19 cellular contexts compared by ENCODE assay signal in genomic region chr15:25134546-25134945, GRCh38.
DNase-seq lines count a peak whose midpoint lies in the region; ATAC-seq, FAIRE-seq and TF ChIP-seq lines count a peak whose summit lies in the region.
"Had no signal": no experiment of that assay in that cellular context is flagged by ENCODE, and none has a peak within 500 bp of the region (broad histone marks: within the 10 kb centered on the region; RNA-seq: fewer than 3 reads in every experiment).

No MANE protein-coding gene starts in this region.

- DNase-seq in NB4 (ENCODE audit: low read depth) (peak; percentile 1), endodermal cell (no peak), mesothelial cell of epicardium (ENCODE audit: low spot score in 2 of 2, unreplicated experiment in 2 of 2) (no peak), NCI-H2081 treated with DMSO at 0.1 percent for 48 hours (lab: John Stamatoyannopoulos, UW) (no peak), SW480 (ENCODE audit: low spot score) (no peak), H54 (ENCODE audit: insufficient read length, low spot score) (no peak)
- DNase-seq: activated naive CD4-positive, alpha-beta T cell treated with anti-CD3 and anti-CD28 coated beads, Interleukin-2, amount 50 U/mL, for 16 hours; colonic mucosa; NCI-H1436 treated with DMSO at 0.1 percent for 48 hours; NCI-H774; retina; SJCRH30; stimulated activated CD4-positive, alpha-beta T cell treated with anti-CD3 and anti-CD28 coated beads, Interleukin-4, amount 100 ng/mL, for 4 hours had no signal

- H3K27ac Mint-ChIP-seq in endodermal cell (no peak overlapping the region), mesothelial cell of epicardium (peak overlapping the region; percentile 71)
- H3K27ac Mint-ChIP-seq: stimulated activated memory B cell treated with anti-CD40 and anti-IgM and Interleukin-4, amounts not matched to agents 10 μg/mL and 1 μg/mL and 100 μg/mL, for 72 hours had no signal

- H3K36me3 Mint-ChIP-seq in endodermal cell (ENCODE audit: low read depth) (peaks cover 3% of the 10 kb centered on the region), mesothelial cell of epicardium (peaks cover 3% of the 10 kb centered on the region)

- TF ChIP-seq POLR2A in NB4 (IDR thresholded peaks at IDR 0.05; ENCODE audit: extremely low read depth, insufficient read length) (no peak), H54 (IDR thresholded peaks at IDR 0.05; ENCODE audit: low read depth, low read length) (no peak)

- H3K4me1 Mint-ChIP-seq in endodermal cell: peaks cover 9% of the 10 kb centered on the region
- peaks cover 14% of the 10 kb centered on the region for H3K4me1 Mint-ChIP-seq in mesothelial cell of epicardium
- H3K4me1 Mint-ChIP-seq: stimulated activated memory B cell treated with anti-CD40 and anti-IgM and Interleukin-4, amounts not matched to agents 10 μg/mL and 1 μg/mL and 100 μg/mL, for 72 hours had no signal

- no peak overlapping the region for H3K4me3 ChIP-seq in DOHH2 (ENCODE audit: low read length)
- H3K4me3 ChIP-seq in NB4 (ENCODE audit: low read depth, low read length): no peak overlapping the region
- H3K4me3 ChIP-seq in endodermal cell (ENCODE audit: low read length): no peak overlapping the region
- H3K4me3 ChIP-seq: BLaER1, colonic mucosa, SJCRH30 had no signal

- H3K4me3 Mint-ChIP-seq in endodermal cell: no peak overlapping the region
- H3K4me3 Mint-ChIP-seq in mesothelial cell of epicardium: no peak overlapping the region
- H3K4me3 Mint-ChIP-seq: stimulated activated memory B cell treated with anti-CD40 and anti-IgM and Interleukin-4, amounts not matched to agents 10 μg/mL and 1 μg/mL and 100 μg/mL, for 72 hours had no signal

- no peak overlapping the region for H3K4me2 ChIP-seq in DOHH2 (ENCODE audit: low read length)
- H3K4me2 ChIP-seq: BLaER1 had no signal

- H3K9me2 ChIP-seq in DOHH2 (replicated peaks; ENCODE audit: control insufficient read depth, low read length): no peaks in the 10 kb centered on the region

- H3K9ac ChIP-seq in endodermal cell (ENCODE audit: extremely low read depth, low read length, poor library complexity, severe bottlenecking): no peak overlapping the region
- H3K9ac ChIP-seq: BLaER1 had no signal

- TF ChIP-seq CTCF in DOHH2 (IDR thresholded peaks at IDR 0.05; ENCODE audit: low read depth, low read length, poor library complexity, severe bottlenecking) (peak; percentile 39), NB4 (IDR thresholded peaks at IDR 0.05; ENCODE audit: low read depth, low read length) (no peak), endodermal cell (conservative IDR thresholded peaks at IDR 0.05) (peak; percentile 62), mesothelial cell of epicardium (IDR thresholded peaks at IDR 0.05; ENCODE audit: unreplicated experiment) (peak; percentile 29)

- H4K20me1 ChIP-seq in DOHH2 (ENCODE audit: control insufficient read depth, insufficient read depth, low read depth, low read length): no peaks in the 10 kb centered on the region
- H4K20me1 ChIP-seq: BLaER1 had no signal

- FAIRE-seq in H54 (lab: Jason Lieb, UNC): no peak
- FAIRE-seq: keratinocyte had no signal

- H3K79me2 ChIP-seq in DOHH2 (ENCODE audit: control insufficient read depth, low read length): no peaks in the 10 kb centered on the region

- WGBS in endodermal cell (ENCODE audit: insufficient coverage in 1 of 2, insufficient read length in 1 of 2), 2 experiments: 46% methylated on average over 2 of the region's 2 CpGs; no CpG with 5 or more reads in 1 of the 2 experiments

- no peaks in the 10 kb centered on the region for H3K4me1 ChIP-seq in DOHH2 (ENCODE audit: control insufficient read depth, low read length)
- no peaks in the 10 kb centered on the region for H3K4me1 ChIP-seq in endodermal cell (ENCODE audit: control insufficient read depth, insufficient read depth, low read length)
- H3K4me1 ChIP-seq: BLaER1, colonic mucosa, foreskin keratinocyte, SJCRH30 had no signal

- H3K9me3 ChIP-seq in DOHH2 (ENCODE audit: control insufficient read depth, insufficient read depth, low read length) (no peaks in the 10 kb centered on the region), endodermal cell (ENCODE audit: control insufficient read depth, low read length) (peaks cover 7% of the 10 kb centered on the region)
- H3K9me3 ChIP-seq: SJCRH30 had no signal

- H3K27me3 ChIP-seq in DOHH2 (ENCODE audit: control insufficient read depth, low read length) (no peaks in the 10 kb centered on the region), endodermal cell (ENCODE audit: control insufficient read depth, insufficient read depth, low read length, poor library complexity, severe bottlenecking) (no peaks in the 10 kb centered on the region)
- H3K27me3 ChIP-seq: BLaER1, colonic mucosa, foreskin keratinocyte, SJCRH30 had no signal

- no peak for ATAC-seq in GM19324 (IDR thresholded peaks at IDR 0.05; ENCODE audit: low FRiP score, unreplicated experiment)
- ATAC-seq: foreskin keratinocyte; stimulated activated memory B cell treated with anti-CD40 and anti-IgM and Interleukin-4, amounts not matched to agents 10 μg/mL and 1 μg/mL and 100 μg/mL, for 72 hours had no signal

- H3K36me3 ChIP-seq in DOHH2 (ENCODE audit: control insufficient read depth, low read length) (no peaks in the 10 kb centered on the region), endodermal cell (ENCODE audit: control insufficient read depth, insufficient read depth, low read length) (peaks cover 6% of the 10 kb centered on the region)
- H3K36me3 ChIP-seq: BLaER1, colonic mucosa, SJCRH30 had no signal

- H3K27me3 Mint-ChIP-seq in endodermal cell (ENCODE audit: insufficient read depth) (no peaks in the 10 kb centered on the region), mesothelial cell of epicardium (ENCODE audit: low read depth) (no peaks in the 10 kb centered on the region)
- H3K27me3 Mint-ChIP-seq: stimulated activated memory B cell treated with anti-CD40 and anti-IgM and Interleukin-4, amounts not matched to agents 10 μg/mL and 1 μg/mL and 100 μg/mL, for 72 hours had no signal

- H3K9me3 Mint-ChIP-seq in endodermal cell: peaks cover 37% of the 10 kb centered on the region
- H3K9me3 Mint-ChIP-seq in mesothelial cell of epicardium: peaks cover 25% of the 10 kb centered on the region

- no peaks in the 10 kb centered on the region for H3F3A ChIP-seq in DOHH2 (ENCODE audit: control insufficient read depth, insufficient read depth)

- H3K27ac ChIP-seq in DOHH2 (ENCODE audit: low read depth, low read length) (no peak overlapping the region), endodermal cell (ENCODE audit: low read depth, low read length) (no peak overlapping the region)
- H3K27ac ChIP-seq: BLaER1, colonic mucosa, foreskin keratinocyte, SJCRH30 had no signal
